8 cellular contexts compared by ENCODE assay signal in genomic region chr1:151146416-151147131, GRCh38. TPM values are rescaled to one million over a fixed set of nuclear protein-coding genes. Genes with fewer than 3 reads are reported as not detected.
DNase-seq lines count a peak whose midpoint lies in the region; ATAC-seq and TF ChIP-seq lines count a peak whose summit lies in the region.

SEMA6C (minus strand) TSS chr1:151146631; CDS start chr1:151142621, 4,010 bp downstream.

- no peaks in the 10 kb centered on the region for H3K36me3 ChIP-seq in right lobe of liver

- H3K4me3 ChIP-seq in dorsolateral prefrontal cortex (peak within 1 kb of the TSS; percentile 59 to 96 (median 84)), right lobe of liver (peak within 1 kb of the TSS; percentile 62 to 73 (median 67))

- peaks cover 0 to 17% (median 5%) of the 10 kb centered on the region in 4 donors for H3K4me1 ChIP-seq in right lobe of liver

- DNase-seq in CD1c-positive myeloid dendritic cell (ENCODE audit: extremely low spot score) (peak; percentile 92), NCI-H748 treated with DMSO at 0.1 percent for 48 hours (lab: John Stamatoyannopoulos, UW) (peak; percentile 84), dorsolateral prefrontal cortex (peak; percentile 92 to 99 (median 96)), right lobe of liver (peak; percentile 98)
- DNase-seq in activated CD4-positive, alpha-beta T cell treated with anti-CD3 and anti-CD28 coated beads, Interleukin-2, amount 50 U/mL, for 48 hours = peak; percentile 90 to 92
- peak; percentile 87 for DNase-seq in stimulated activated CD4-positive, alpha-beta T cell treated with anti-CD3 and anti-CD28 coated beads, Interleukin-4, amount 100 ng/mL, for 1 hour

- TF ChIP-seq POLR2A in right lobe of liver (IDR thresholded peaks at IDR 0.05) = peak; percentile 77

- H3K27ac ChIP-seq in dorsolateral prefrontal cortex (peak within 1 kb of the TSS; percentile 31 to 93 (median 85)), right lobe of liver (peak within 1 kb of the TSS; percentile 48 to 70 (median 49))

- H3K9me3 ChIP-seq in right lobe of liver = no peaks in the 10 kb centered on the region

- TF ChIP-seq CTCF in dorsolateral prefrontal cortex (IDR thresholded peaks at IDR 0.05 in 54 of 56, conservative IDR thresholded peaks at IDR 0.05 in 2 of 56; ENCODE audit: low read depth in 1 of 56, partially characterized antibody in 56 of 56) = peak in 25 of 56 donors; percentile 3 to 59 (median 23)
- TF ChIP-seq CTCF in right lobe of liver (IDR thresholded peaks at IDR 0.05) = no peak

- under 1% methylated on average over 17 of the region's 61 CpGs for WGBS in right lobe of liver (ENCODE audit: insufficient coverage, low coverage, low lambda C conversion rate, missing lambda C conversion rate)

- ATAC-seq in GM19452 (IDR thresholded peaks at IDR 0.05; ENCODE audit: unreplicated experiment) (peak; percentile 99), HG03571 (IDR thresholded peaks at IDR 0.05; ENCODE audit: unreplicated experiment) (peak; percentile 99), right lobe of liver (peak; percentile 98 to 99 (median 98))

- H3K27me3 ChIP-seq in dorsolateral prefrontal cortex = no peaks in the 10 kb centered on the region
- no peaks in the 10 kb centered on the region for H3K27me3 ChIP-seq in right lobe of liver

- intact Hi-C loops in dorsolateral prefrontal cortex (cut with DNase I) = loop anchor here (2.0 to 5.0 kb wide), 4 partner anchors 18 to 99 kb away; partner anchors contain the start of genes C1orf56 (in 1 of the 2), CDC42SE1 (in 1 of the 2), GABPB2 (in 1 of the 2) and LYSMD1 (in 1 of the 2)
- intact Hi-C loops in right lobe of liver (cut with DNase I) = no loop called here

RNA-seq across cellular contexts. Expression of gene SEMA6C, which starts in this region (rescaled TPM):
- total RNA-seq in dorsolateral prefrontal cortex (10 to 100 TPM; 12.8 to 41.0 (median 24.6) TPM), right lobe of liver (1 to 10 TPM in 5 of 6 experiments, under 1 TPM in 1; 0.87 to 8.3 (median 4.1) TPM)

Comparison
In these comparisons a context has a peak if more than half of its experiments do, and no peak if none do; other contexts are left out.
1. Peak in every context shown above with its lines: DNase-seq, ATAC-seq, H3K4me3 ChIP-seq and H3K27ac ChIP-seq.
2. intact Hi-C loops: an anchor here in dorsolateral prefrontal cortex (2.0 to 5.0 kb wide); none called in right lobe of liver.